ENCODE assay signal across 14 cellular contexts in the genomic region with DNA sequence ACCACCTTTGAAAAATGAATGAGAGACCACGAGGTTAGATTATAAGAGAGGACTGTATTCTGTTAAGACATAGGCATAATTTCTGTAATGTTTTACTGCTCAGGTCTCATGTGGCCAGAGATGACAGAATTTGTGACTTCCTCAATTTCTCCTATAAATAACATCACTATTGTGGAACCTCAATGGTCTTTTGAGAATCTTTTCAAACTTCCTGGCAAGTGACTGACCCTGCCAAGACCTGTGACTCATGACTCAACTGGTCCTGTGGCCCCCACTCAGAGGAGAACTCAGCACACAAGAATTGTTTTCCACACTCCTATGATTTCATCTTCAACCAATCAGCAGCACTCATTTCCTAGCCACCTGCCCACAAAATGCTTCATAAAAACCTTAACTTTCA.
DNase-seq lines count a peak whose midpoint lies in the region; ATAC-seq and TF ChIP-seq lines count a peak whose summit lies in the region.
"Had no signal": no experiment of that assay in that cellular context is flagged by ENCODE, and none has a peak within 500 bp of the region (broad histone marks: within the 10 kb centered on the region; RNA-seq: fewer than 3 reads in every experiment).

No MANE protein-coding gene starts in this region.

- TF ChIP-seq CTCF in AG10803 (conservative IDR thresholded peaks at IDR 0.05; ENCODE audit: low read length) (no peak), fibroblast of pulmonary artery (IDR thresholded peaks at IDR 0.05; ENCODE audit: low read length, missing control alignments) (no peak)

- H3K4me3 ChIP-seq in AG10803 (ENCODE audit: low read length) (no peak overlapping the region), fibroblast of pulmonary artery (replicated peaks; ENCODE audit: low read depth, low read length) (no peak overlapping the region)

- DNase-seq in AG10803 (ENCODE audit: low read depth) (peak; percentile 35), HCEC 1CT (peak; percentile 47), NOMO-1 (lab: John Stamatoyannopoulos, UW; ENCODE audit: unreplicated experiment in 2 of 2) (peak; percentile 89 to 92), fibroblast of pulmonary artery (ENCODE audit: low read depth) (peak; percentile 37), T-helper 1 cell (no peak)
- no peak for DNase-seq in stimulated activated CD4-positive, alpha-beta T cell treated with anti-CD3 and anti-CD28 coated beads, Interleukin-2, amount 100 ng/mL, for 48 hours
- DNase-seq: ACHN; activated CD4-positive, CD25-positive, alpha-beta regulatory T cell treated with anti-CD3 and anti-CD28 coated beads, Interleukin-2, amount 50 U/mL, for 72 hours; GOT3; NCI-H187 had no signal

- no peak for ATAC-seq in GM18517 (IDR thresholded peaks at IDR 0.05; ENCODE audit: unreplicated experiment)
- ATAC-seq in GM21825 (IDR thresholded peaks at IDR 0.05; ENCODE audit: unreplicated experiment), result no peak
- ATAC-seq: left lobe of liver; stimulated activated memory B cell treated with anti-CD40 and anti-IgM and Interleukin-4, amounts not matched to agents 10 μg/mL and 1 μg/mL and 100 μg/mL, for 72 hours had no signal

Comparison
In these comparisons a context has a peak if more than half of its experiments do, and no peak if none do; other contexts are left out.
1. DNase-seq: peak in AG10803 (single experiment), HCEC 1CT (single experiment), NOMO-1 (2 of 2) and fibroblast of pulmonary artery (single experiment); none in stimulated activated CD4-positive, alpha-beta T cell treated with anti-CD3 and anti-CD28 coated beads, Interleukin-2, amount 100 ng/mL, for 48 hours (0 of 2) and T-helper 1 cell (0 of 5).